ENCODE assay signal across 23 cellular contexts in the genomic region with DNA sequence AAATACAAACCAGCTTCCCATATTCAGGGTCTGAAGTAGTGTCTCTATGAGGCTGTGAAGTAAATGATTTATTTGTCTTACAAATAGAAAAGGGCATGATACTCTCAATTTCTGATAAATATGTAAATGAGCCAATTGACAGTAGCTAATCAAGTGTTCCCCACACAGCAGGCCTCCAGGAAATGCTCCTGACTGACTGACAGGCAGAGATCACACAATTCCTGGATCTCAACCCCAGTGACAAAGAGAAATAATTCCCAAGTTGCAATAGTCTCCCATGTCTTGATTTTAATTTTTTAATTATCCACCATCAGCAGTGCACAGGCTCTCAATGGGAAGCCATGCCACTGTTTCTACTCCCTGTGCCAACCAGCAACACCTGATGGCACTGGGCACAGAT.
"Had no signal": no experiment of that assay in that cellular context is flagged by ENCODE, and none has a peak within 500 bp of the region (broad histone marks: within the 10 kb centered on the region; RNA-seq: fewer than 3 reads in every experiment).

No MANE protein-coding gene starts in this region.

- H3K36me3 ChIP-seq: colonic mucosa, heart left ventricle, ovary, right atrium auricular region, tibial artery, upper lobe of right lung, vagina had no signal

- H3K9me3 ChIP-seq: colonic mucosa, ovary, right atrium auricular region, upper lobe of right lung, vagina had no signal

- H3K27ac ChIP-seq: colonic mucosa, foreskin keratinocyte, heart left ventricle, ovary, right atrium auricular region, tibial artery, upper lobe of right lung, vagina had no signal

- H3K4me3 Mint-ChIP-seq: naive thymus-derived CD4-positive, alpha-beta T cell; nephron progenitor cell; stimulated activated effector memory CD8-positive, alpha-beta T cell treated with anti-CD3 and anti-CD28 coated beads, Interleukin-12 subunit alpha, Interleukin-12 subunit beta, amount 100 ng/mL, for 72 hours had no signal

- H3K27ac Mint-ChIP-seq: naive thymus-derived CD4-positive, alpha-beta T cell; stimulated activated effector memory CD8-positive, alpha-beta T cell treated with anti-CD3 and anti-CD28 coated beads, Interleukin-12 subunit alpha, Interleukin-12 subunit beta, amount 100 ng/mL, for 72 hours had no signal

- H3K4me1 Mint-ChIP-seq: stimulated activated effector memory CD8-positive, alpha-beta T cell treated with anti-CD3 and anti-CD28 coated beads, Interleukin-12 subunit alpha, Interleukin-12 subunit beta, amount 100 ng/mL, for 72 hours had no signal

- H3K4me1 ChIP-seq: colonic mucosa, foreskin keratinocyte, tibial artery, upper lobe of right lung, vagina had no signal

- H3K36me3 Mint-ChIP-seq: naive thymus-derived CD4-positive, alpha-beta T cell; stimulated activated effector memory CD8-positive, alpha-beta T cell treated with anti-CD3 and anti-CD28 coated beads, Interleukin-12 subunit alpha, Interleukin-12 subunit beta, amount 100 ng/mL, for 72 hours had no signal

- H3K4me3 ChIP-seq: colonic mucosa, heart left ventricle, lung, ovary, right atrium auricular region, tibial artery, upper lobe of right lung, vagina had no signal

- H3K27me3 ChIP-seq: colonic mucosa, foreskin keratinocyte, heart left ventricle, ovary, right atrium auricular region, tibial artery, upper lobe of right lung, vagina had no signal

- ATAC-seq: foreskin keratinocyte; heart left ventricle; left colon; left ventricle myocardium superior; naive thymus-derived CD4-positive, alpha-beta T cell; stimulated activated effector memory CD8-positive, alpha-beta T cell treated with anti-CD3 and anti-CD28 coated beads, Interleukin-12 subunit alpha, Interleukin-12 subunit beta, amount 100 ng/mL, for 72 hours; stimulated activated naive CD8-positive, alpha-beta T cell treated with anti-CD3 and anti-CD28 coated beads, Interleukin-15, Interleukin-2, amounts not matched to agents 100 U/mL and 50 U/mL, for 24 hours; upper lobe of right lung had no signal

- DNase-seq: colonic mucosa; dermis blood vessel endothelial cell; erythroblast; foreskin keratinocyte; heart left ventricle; hippocampal formation; left colon; left ventricle myocardium superior; mesenchymal stem cell; naive thymus-derived CD4-positive, alpha-beta T cell; nephron progenitor cell; nucleus accumbens; ovary; small intestine; stimulated activated CD4-positive, alpha-beta T cell treated with anti-CD3 and anti-CD28 coated beads, Interleukin-4, amount 100 ng/mL, for 1 hour; stimulated activated CD8-positive, alpha-beta memory T cell treated with anti-CD3 and anti-CD28 coated beads, Interleukin-4, amount 100 ng/mL, for 48 hours; stimulated activated naive CD8-positive, alpha-beta T cell treated with anti-CD3 and anti-CD28 coated beads, Interleukin-15, Interleukin-2, amounts not matched to agents 100 U/mL and 50 U/mL, for 24 hours; tibial artery; upper lobe of right lung had no signal
